In the genomic region with DNA sequence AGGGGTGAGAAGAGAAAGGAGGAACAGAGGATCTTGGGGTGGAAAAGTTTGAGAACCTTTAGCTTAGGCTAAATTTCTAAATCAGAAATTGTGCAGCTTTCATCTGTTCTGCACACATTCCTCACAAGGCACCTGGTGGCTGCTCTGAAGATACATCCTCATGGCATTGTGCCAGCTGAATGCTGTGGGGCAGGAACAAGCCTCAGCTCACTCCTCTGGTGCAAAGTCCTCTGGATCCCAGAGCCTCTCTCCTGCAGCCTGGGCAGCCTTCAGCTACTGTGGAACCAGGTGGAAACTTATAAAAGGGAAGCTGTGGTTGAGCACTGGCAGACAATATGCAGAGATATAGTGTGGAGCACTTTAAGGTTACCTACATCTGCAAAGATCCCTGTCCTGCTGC, we compare ENCODE assay signal across 11 cellular contexts.
A peak's percentile ranks its signal among the peaks of the same experiment; 100 is the strongest.
DNase-seq lines count a peak whose midpoint lies in the region; ATAC-seq lines count a peak whose summit lies in the region.
"Had no signal": no experiment of that assay in that cellular context is flagged by ENCODE, and none has a peak within 500 bp of the region (broad histone marks: within the 10 kb centered on the region; RNA-seq: fewer than 3 reads in every experiment).

No MANE protein-coding gene starts in this region.

- ATAC-seq in HG03521 (IDR thresholded peaks at IDR 0.05; ENCODE audit: unreplicated experiment) = no peak
- ATAC-seq: stimulated activated naive CD8-positive, alpha-beta T cell treated with anti-CD3 and anti-CD28 coated beads, Interleukin-15, amount 100 ng/mL, for 72 hours had no signal

- peak; percentile 41 for DNase-seq in DMS 273 (lab: John Stamatoyannopoulos, UW; ENCODE audit: unreplicated experiment)
- no peak for DNase-seq in DMS 273 treated with DMSO at 0.1 percent for 48 hours (lab: John Stamatoyannopoulos, UW)
- peak; percentile 15 for DNase-seq in LoVo (ENCODE audit: low spot score)
- DNase-seq in SKM-1 (lab: John Stamatoyannopoulos, UW; ENCODE audit: unreplicated experiment) = peak; percentile 17
- peak; percentile 90 for DNase-seq in mucosa of gallbladder (ENCODE audit: low spot score)
- no peak for DNase-seq in germinal center (ENCODE audit: low spot score)
- no peak for DNase-seq in NCI-H774 (lab: John Stamatoyannopoulos, UW)
- DNase-seq: activated CD4-positive, alpha-beta T cell treated with anti-CD3 and anti-CD28 coated beads, Interleukin-2, amount 50 U/mL, for 48 hours; amygdala; stimulated activated naive CD8-positive, alpha-beta T cell treated with anti-CD3 and anti-CD28 coated beads, Interleukin-15, amount 100 ng/mL, for 72 hours had no signal

Comparison
In these comparisons a context has a peak if more than half of its experiments do, and no peak if none do; other contexts are left out.
1. DNase-seq: peak in DMS 273 (single experiment), LoVo (single experiment), SKM-1 (single experiment) and mucosa of gallbladder (single experiment); none in DMS 273 treated with DMSO at 0.1 percent for 48 hours (single experiment), germinal center (single experiment) and NCI-H774 (single experiment).